8 cellular contexts compared by ENCODE assay signal in the genomic region with DNA sequence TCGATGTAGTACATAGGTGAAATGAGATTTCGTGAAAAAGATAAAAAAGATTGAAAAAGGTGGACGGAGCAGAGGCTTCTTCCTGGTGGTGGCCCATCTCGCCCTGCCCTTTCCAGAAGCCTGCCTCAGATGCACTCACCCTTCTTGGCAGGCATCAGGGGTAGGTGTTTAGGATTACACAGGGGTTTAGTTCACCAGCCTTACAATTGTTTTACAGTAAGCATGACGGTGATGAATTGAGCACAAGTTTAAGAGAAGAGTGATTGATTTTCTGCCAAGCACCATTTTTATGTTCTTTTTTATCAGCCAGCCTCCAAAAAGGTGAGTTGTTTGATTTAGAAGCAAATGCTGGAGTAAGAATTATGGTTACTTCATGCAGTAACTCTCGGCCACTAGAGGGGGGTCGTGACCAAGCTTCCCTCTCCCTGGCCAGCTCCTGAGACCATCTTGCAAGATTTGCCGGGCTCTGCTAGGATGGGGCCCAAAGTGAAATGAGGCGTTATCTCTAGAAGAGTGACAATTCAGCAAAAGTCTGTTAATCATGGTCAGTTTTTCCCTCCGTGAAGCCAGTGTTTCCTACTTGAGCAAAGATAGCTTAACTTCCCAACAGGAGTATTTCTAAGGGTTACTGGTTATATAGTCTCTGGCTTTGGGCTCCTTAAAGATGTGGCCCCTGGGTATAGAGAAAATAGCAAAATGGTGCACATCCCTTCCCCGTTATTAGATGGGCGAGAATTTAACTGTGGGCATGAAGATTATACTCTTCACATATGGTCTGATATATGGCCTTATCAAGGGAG.
DNase-seq lines count a peak whose midpoint lies in the region; ATAC-seq and TF ChIP-seq lines count a peak whose summit lies in the region.

No MANE protein-coding gene starts in this region.

- H3K27ac Mint-ChIP-seq in nephron: no peak overlapping the region

- no peaks in the 10 kb centered on the region for H3K9me3 Mint-ChIP-seq in nephron

- H3K27me3 ChIP-seq in MG63: no peaks in the 10 kb centered on the region

- H3K36me3 Mint-ChIP-seq in nephron (ENCODE audit: low read depth): no peaks in the 10 kb centered on the region

- peaks cover 19% of the 10 kb centered on the region for H3K4me1 Mint-ChIP-seq in nephron

- H3K4me3 Mint-ChIP-seq in nephron: no peak overlapping the region

- TF ChIP-seq CTCF in nephron (IDR thresholded peaks at IDR 0.05; ENCODE audit: unreplicated experiment in 3 of 3): peak; percentile 70 to 81 (median 71)

- DNase-seq in stimulated activated CD4-positive, alpha-beta T cell treated with anti-CD3 and anti-CD28 coated beads, Interleukin-15, amount 100 ng/mL, for 24 hours: peak; percentile 41
- no peak for DNase-seq in stimulated activated CD4-positive, alpha-beta T cell treated with anti-CD3 and anti-CD28 coated beads, Interleukin-4, amount 100 ng/mL, for 24 hours
- DNase-seq in MG63 (peak; percentile 58), SKM-1 (lab: John Stamatoyannopoulos, UW; ENCODE audit: unreplicated experiment) (peak; percentile 43), fibroblast of gingiva (ENCODE audit: low read depth) (peak; percentile 67)
- DNase-seq in activated effector memory CD4-positive, alpha-beta T cell treated with Interleukin-2 at 50 U/mL for 16 hours: no peak

- H3K4me3 ChIP-seq in MG63: no peak overlapping the region

- H3K36me3 ChIP-seq in MG63: peaks cover 53% of the 10 kb centered on the region

- no peak for ATAC-seq in HG03175 (IDR thresholded peaks at IDR 0.05; ENCODE audit: unreplicated experiment)

- peaks cover 6% of the 10 kb centered on the region for H3K27me3 Mint-ChIP-seq in nephron (ENCODE audit: low read depth)

- H3K9me3 ChIP-seq in MG63: no peaks in the 10 kb centered on the region

Comparison
In these comparisons a context has a peak if more than half of its experiments do, and no peak if none do; other contexts are left out.
1. DNase-seq: peak in stimulated activated CD4-positive, alpha-beta T cell treated with anti-CD3 and anti-CD28 coated beads, Interleukin-15, amount 100 ng/mL, for 24 hours (single experiment), MG63 (single experiment), SKM-1 (single experiment) and fibroblast of gingiva (single experiment); none in stimulated activated CD4-positive, alpha-beta T cell treated with anti-CD3 and anti-CD28 coated beads, Interleukin-4, amount 100 ng/mL, for 24 hours (single experiment) and activated effector memory CD4-positive, alpha-beta T cell treated with Interleukin-2 at 50 U/mL for 16 hours (single experiment).